In genomic region chr15:65383456-65383855, GRCh38 we compare ENCODE assay signal across 20 cellular contexts. TPM values are rescaled to one million over a fixed set of nuclear protein-coding genes. Genes with fewer than 3 reads are reported as not detected.
DNase-seq lines count a peak whose midpoint lies in the region; ATAC-seq and TF ChIP-seq lines count a peak whose summit lies in the region.
"Had no signal": no experiment of that assay in that cellular context is flagged by ENCODE, and none has a peak within 500 bp of the region (broad histone marks: within the 10 kb centered on the region; RNA-seq: fewer than 3 reads in every experiment).

No MANE protein-coding gene starts in this region.

- no peak for ATAC-seq in CD4-positive, alpha-beta T cell (ENCODE audit: poor library complexity)
- ATAC-seq in natural killer cell treated with Interleukin-12 subunit alpha and Interleukin-12 subunit beta and Interleukin-15 and Interleukin-18, amount 100 ng/mL, for 72 hours, result no peak
- ATAC-seq in GM18870 (IDR thresholded peaks at IDR 0.05; ENCODE audit: unreplicated experiment) (no peak), GM21360 (IDR thresholded peaks at IDR 0.05; ENCODE audit: unreplicated experiment) (no peak)

- H3K4me3 Mint-ChIP-seq in CD4-positive, alpha-beta T cell, result peak overlapping the region; percentile 56
- peak overlapping the region; percentile 60 for H3K4me3 Mint-ChIP-seq in glutamatergic neuron (ENCODE audit: unreplicated experiment)
- peak overlapping the region; percentile 8 for H3K4me3 Mint-ChIP-seq in natural killer cell treated with Interleukin-12 subunit alpha and Interleukin-12 subunit beta and Interleukin-15 and Interleukin-18, amount 100 ng/mL, for 72 hours

- no peak for TF ChIP-seq CTCF in CD4-positive, alpha-beta T cell (IDR thresholded peaks at IDR 0.05)
- TF ChIP-seq CTCF in HEK293 (tag by site-specific recombination; IDR thresholded peaks at IDR 0.05), result no peak
- no peak for TF ChIP-seq CTCF in glutamatergic neuron (IDR thresholded peaks at IDR 0.05; ENCODE audit: partially characterized antibody, unreplicated experiment)

- peaks cover 7% of the 10 kb centered on the region for H3K4me1 Mint-ChIP-seq in CD4-positive, alpha-beta T cell (ENCODE audit: low read depth)
- peaks cover 28% of the 10 kb centered on the region for H3K4me1 Mint-ChIP-seq in glutamatergic neuron (ENCODE audit: low read depth, unreplicated experiment)
- peaks cover 5 to 24% of the 10 kb centered on the region in 2 donors for H3K4me1 Mint-ChIP-seq in natural killer cell treated with Interleukin-12 subunit alpha and Interleukin-12 subunit beta and Interleukin-15 and Interleukin-18, amount 100 ng/mL, for 72 hours (ENCODE audit: low read depth in 2 of 2)

- H3K27ac ChIP-seq in CD4-positive, alpha-beta T cell (ENCODE audit: low read depth, low read length), result no peak overlapping the region
- H3K27ac ChIP-seq in HEK293 (ENCODE audit: extremely low read depth, low read depth, low read length), result no peak overlapping the region

- H3K27me3 Mint-ChIP-seq in CD4-positive, alpha-beta T cell, result peaks cover 36% of the 10 kb centered on the region
- H3K27me3 Mint-ChIP-seq in glutamatergic neuron (ENCODE audit: unreplicated experiment), result peaks cover 2% of the 10 kb centered on the region
- H3K27me3 Mint-ChIP-seq in natural killer cell treated with Interleukin-12 subunit alpha and Interleukin-12 subunit beta and Interleukin-15 and Interleukin-18, amount 100 ng/mL, for 72 hours, result peaks cover 12 to 16% of the 10 kb centered on the region in 2 donors

- no peaks in the 10 kb centered on the region for H3K36me3 Mint-ChIP-seq in CD4-positive, alpha-beta T cell (ENCODE audit: low read depth)
- peaks cover 5% of the 10 kb centered on the region for H3K36me3 Mint-ChIP-seq in glutamatergic neuron (ENCODE audit: unreplicated experiment)
- H3K36me3 Mint-ChIP-seq in natural killer cell treated with Interleukin-12 subunit alpha and Interleukin-12 subunit beta and Interleukin-15 and Interleukin-18, amount 100 ng/mL, for 72 hours, result no peaks in the 10 kb centered on the region
- H3K36me3 Mint-ChIP-seq: CD14-positive monocyte, IgD-negative memory B cell had no signal

- no peak for DNase-seq in CD4-positive, alpha-beta T cell
- DNase-seq in glutamatergic neuron, result no peak
- no peak for DNase-seq in natural killer cell treated with Interleukin-12 subunit alpha and Interleukin-12 subunit beta and Interleukin-15 and Interleukin-18, amount 100 ng/mL, for 72 hours (ENCODE audit: low spot score)
- DNase-seq in putamen (ENCODE audit: low spot score), result no peak
- DNase-seq in SW 1271 (lab: John Stamatoyannopoulos, UW), result no peak
- DNase-seq: Kasumi-1, MM.1S, NCI-H1105 treated with DMSO at 0.1 percent for 48 hours, NCI-H187 treated with DMSO at 0.1 percent for 48 hours, NCI-H446, NCI-H69, SIG-M5 had no signal

- no peaks in the 10 kb centered on the region for H3K9me3 Mint-ChIP-seq in CD4-positive, alpha-beta T cell
- peaks cover 10% of the 10 kb centered on the region for H3K9me3 Mint-ChIP-seq in glutamatergic neuron (ENCODE audit: unreplicated experiment)
- no peaks in the 10 kb centered on the region for H3K9me3 Mint-ChIP-seq in natural killer cell treated with Interleukin-12 subunit alpha and Interleukin-12 subunit beta and Interleukin-15 and Interleukin-18, amount 100 ng/mL, for 72 hours
- H3K9me3 Mint-ChIP-seq: IgD-negative memory B cell had no signal

- H3K27me3 ChIP-seq in CD4-positive, alpha-beta T cell (ENCODE audit: control insufficient read depth, insufficient read depth, low read length), result peaks cover 15% of the 10 kb centered on the region

- H3K27ac Mint-ChIP-seq in CD4-positive, alpha-beta T cell, result no peak overlapping the region
- H3K27ac Mint-ChIP-seq in glutamatergic neuron (ENCODE audit: unreplicated experiment), result no peak overlapping the region
- H3K27ac Mint-ChIP-seq in natural killer cell treated with Interleukin-12 subunit alpha and Interleukin-12 subunit beta and Interleukin-15 and Interleukin-18, amount 100 ng/mL, for 72 hours, result no peak overlapping the region
- H3K27ac Mint-ChIP-seq: IgD-negative memory B cell had no signal

- H3K9me3 ChIP-seq in CD4-positive, alpha-beta T cell (ENCODE audit: control insufficient read depth, low read length), result no peaks in the 10 kb centered on the region
- no peaks in the 10 kb centered on the region for H3K9me3 ChIP-seq in HEK293 (ENCODE audit: control insufficient read depth, insufficient read depth, low read depth, low read length)
- H3K9me3 ChIP-seq: HAP-1 had no signal

- intact Hi-C loops in CD4-positive, alpha-beta T cell (cut with DNase I, micrococcal nuclease), result no loop called here

- CTCF ChIA-PET in CD4-positive, alpha-beta T cell (lab: Charles Lee), result no interaction called here
- CTCF ChIA-PET in HEK293 (lab: Yijun Ruan, JAX), result interaction anchor here (0.7 to 17.3 kb wide), 9 partner anchors 8 to 79 kb away, joined by 3 to 454 read pairs (median 6); partner anchors contain the start of gene RNU5B-1

- H3K36me3 ChIP-seq in HEK293 (ENCODE audit: control insufficient read depth in 2 of 2, insufficient read depth in 1 of 2, low read length in 2 of 2), result no peaks in the 10 kb centered on the region
- H3K36me3 ChIP-seq: HAP-1 had no signal

- H3K4me1 ChIP-seq in HEK293 (ENCODE audit: control insufficient read depth, insufficient read depth, low read length), result peaks cover 18% of the 10 kb centered on the region

- POLR2A ChIA-PET in CD4-positive, alpha-beta T cell (lab: Charles Lee), result no interaction called here
- POLR2A ChIA-PET in HEK293 (lab: Yijun Ruan, JAX), result interaction anchor here (0.5 to 2.0 kb wide), 2 partner anchors 79 to 501 kb away, joined by 5 to 8 read pairs; partner anchors contain the start of gene RNU5B-1

- H3K4me3 ChIP-seq in HEK293 (ENCODE audit: low read depth, low read length), result no peak overlapping the region
- H3K4me3 ChIP-seq: HAP-1 had no signal

TF ChIP-seq in HEK293, 187 proteins besides CTCF, POLR2A, EP300 and RAD21:
- no peak for TF ChIP-seq ZBTB44 (tag by site-specific recombination; IDR thresholded peaks at IDR 0.05)
- 0 out of 2 replicates have a peak, but pooled peaks have one; percentile 39 for TF ChIP-seq ZNF692 (tag by site-specific recombination; IDR thresholded peaks at IDR 0.05)

RNA-seq across cellular contexts. Expression of gene IGDCC3, which starts 5.7 kb away (rescaled TPM):
- total RNA-seq in CD4-positive, alpha-beta T cell, result not detected
- 342 TPM for total RNA-seq in glutamatergic neuron (ENCODE audit: unreplicated experiment)
- total RNA-seq in natural killer cell treated with Interleukin-12 subunit alpha and Interleukin-12 subunit beta and Interleukin-15 and Interleukin-18, amount 100 ng/mL, for 72 hours, result not detected
- total RNA-seq: HT-29, OCI-LY7 had no signal

RNA-seq across cellular contexts. Expression of gene IGDCC4, which starts 39.3 kb away (rescaled TPM):
- not detected for total RNA-seq in CD4-positive, alpha-beta T cell
- 53.9 TPM for total RNA-seq in glutamatergic neuron (ENCODE audit: unreplicated experiment)
- under 1 TPM; 0.07 to 0.20 TPM for total RNA-seq in natural killer cell treated with Interleukin-12 subunit alpha and Interleukin-12 subunit beta and Interleukin-15 and Interleukin-18, amount 100 ng/mL, for 72 hours
- total RNA-seq: HT-29 had no signal

Comparison
In these comparisons a context has a peak if more than half of its experiments do, and no peak if none do; other contexts are left out.
1. H3K4me3 Mint-ChIP-seq: peak in every context shown above with its lines; median percentile 60 in glutamatergic neuron; 56 in CD4-positive, alpha-beta T cell; 8 in natural killer cell treated with Interleukin-12 subunit alpha and Interleukin-12 subunit beta and Interleukin-15 and Interleukin-18, amount 100 ng/mL, for 72 hours.
2. RNA of gene IGDCC3, which starts 5.7 kb away (total RNA-seq): 342 TPM in glutamatergic neuron (single experiment); not detected in CD4-positive, alpha-beta T cell and not detected in natural killer cell treated with Interleukin-12 subunit alpha and Interleukin-12 subunit beta and Interleukin-15 and Interleukin-18, amount 100 ng/mL, for 72 hours; every median in the first group is over 100 times any median in the second.
3. RNA of gene IGDCC4, which starts 39.3 kb away (total RNA-seq): 53.9 TPM in glutamatergic neuron (single experiment); 0.07 to 0.20 TPM in natural killer cell treated with Interleukin-12 subunit alpha and Interleukin-12 subunit beta and Interleukin-15 and Interleukin-18, amount 100 ng/mL, for 72 hours and not detected in CD4-positive, alpha-beta T cell; every median in the first group is over 10 times any median in the second.